Comparison of ENCODE assay signal across 22 cellular contexts in the genomic region with DNA sequence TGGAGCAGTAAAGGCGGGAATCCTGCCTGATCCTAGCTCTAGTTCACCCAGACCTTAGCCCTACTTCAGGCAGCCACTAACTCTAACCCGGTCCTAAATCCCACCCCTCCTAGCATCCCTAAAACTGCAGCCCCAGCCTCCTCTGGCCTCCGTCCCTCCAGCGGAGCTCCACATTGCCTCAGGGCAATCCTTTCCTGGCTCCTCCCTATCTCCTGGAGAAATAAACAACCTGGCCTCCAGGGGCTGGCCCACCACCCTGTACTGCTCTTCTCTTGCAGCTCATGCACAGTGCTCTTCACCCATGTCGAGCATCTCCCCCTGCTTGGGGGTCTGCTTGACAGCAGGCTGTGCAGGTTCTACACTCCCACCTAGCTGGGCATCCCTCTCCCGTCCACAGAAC. TPM values are rescaled to one million over a fixed set of nuclear protein-coding genes. Genes with fewer than 3 reads are reported as not detected.
DNase-seq lines count a peak whose midpoint lies in the region; ATAC-seq and TF ChIP-seq lines count a peak whose summit lies in the region.
"Had no signal": no experiment of that assay in that cellular context is flagged by ENCODE, and none has a peak within 500 bp of the region (broad histone marks: within the 10 kb centered on the region; RNA-seq: fewer than 3 reads in every experiment).

No MANE protein-coding gene starts in this region.

- peaks cover 31 to 49% of the 10 kb centered on the region in 2 donors for H3K4me1 ChIP-seq in naive thymus-derived CD4-positive, alpha-beta T cell (ENCODE audit: control insufficient read depth in 2 of 2, insufficient read depth in 2 of 2, low read length in 2 of 2)
- peaks cover 31% of the 10 kb centered on the region for H3K4me1 ChIP-seq in suprapubic skin
- H3K4me1 ChIP-seq: BE2C, uterus had no signal

- H3K27me3 ChIP-seq in H7 (ENCODE audit: control insufficient read depth, insufficient read depth, low read length) (no peaks in the 10 kb centered on the region; the same call in 1 of the 2 replicates), suprapubic skin (peaks cover 3% of the 10 kb centered on the region)
- H3K27me3 ChIP-seq in naive thymus-derived CD4-positive, alpha-beta T cell (ENCODE audit: control insufficient read depth in 2 of 2, insufficient read depth in 2 of 2, low read length in 2 of 2) = no peaks in the 10 kb centered on the region
- H3K27me3 ChIP-seq: BE2C, uterus had no signal

- no peak for TF ChIP-seq POLR2A in suprapubic skin (IDR thresholded peaks at IDR 0.05)

- no peak for TF ChIP-seq EP300 in suprapubic skin (IDR thresholded peaks at IDR 0.05)

- peaks cover 42% of the 10 kb centered on the region for H3K36me3 Mint-ChIP-seq in activated T-cell treated with anti-CD3 and anti-CD28 coated beads, Interleukin-2, amount 50 U/mL, for 24 hours (ENCODE audit: low read depth)
- H3K36me3 Mint-ChIP-seq in activated naive CD8-positive, alpha-beta T cell treated with anti-CD3 and anti-CD28 coated beads for 36 hours = peaks cover 30% of the 10 kb centered on the region
- H3K36me3 Mint-ChIP-seq in naive thymus-derived CD4-positive, alpha-beta T cell = peaks cover 0 to 32% (median 3%) of the 10 kb centered on the region in 5 donors

- H3K4me3 ChIP-seq in H7 (ENCODE audit: insufficient read depth, low read depth, low read length) = no peak overlapping the region
- H3K4me3 ChIP-seq in naive thymus-derived CD4-positive, alpha-beta T cell (ENCODE audit: low read length) = no peak overlapping the region
- no peak overlapping the region for H3K4me3 ChIP-seq in suprapubic skin
- H3K4me3 ChIP-seq: heart left ventricle, uterus had no signal

- intact Hi-C loops in naive thymus-derived CD4-positive, alpha-beta T cell (cut with micrococcal nuclease) = no loop called here

- H3K27ac ChIP-seq in naive thymus-derived CD4-positive, alpha-beta T cell (ENCODE audit: low read depth, low read length) = no peak overlapping the region
- no peak overlapping the region for H3K27ac ChIP-seq in suprapubic skin
- H3K27ac ChIP-seq: heart left ventricle, uterus had no signal

- no peaks in the 10 kb centered on the region for H3K9me3 Mint-ChIP-seq in activated T-cell treated with anti-CD3 and anti-CD28 coated beads, Interleukin-2, amount 50 U/mL, for 24 hours
- peaks cover 2% of the 10 kb centered on the region for H3K9me3 Mint-ChIP-seq in activated naive CD8-positive, alpha-beta T cell treated with anti-CD3 and anti-CD28 coated beads for 36 hours
- H3K9me3 Mint-ChIP-seq in naive thymus-derived CD4-positive, alpha-beta T cell = peaks cover 0 to 2% (median 0%) of the 10 kb centered on the region in 11 donors
- H3K9me3 Mint-ChIP-seq: activated naive CD8-positive, alpha-beta T cell treated with anti-CD3 and anti-CD28 coated beads, Interleukin-2, amount 10 ng/mL, durations not matched to agents 7 days and 5 days had no signal

- WGBS in suprapubic skin = 54% methylated on average over 6 of the region's 6 CpGs

- TF ChIP-seq CTCF in suprapubic skin (IDR thresholded peaks at IDR 0.05) = no peak

- DNase-seq in activated T-cell treated with anti-CD3 and anti-CD28 coated beads, Interleukin-2, amount 50 U/mL, for 24 hours = no peak
- no peak for DNase-seq in activated T-cell treated with anti-CD3 and anti-CD28 coated beads, Interleukin-2, amount 50 U/mL, for 1 hour
- DNase-seq in H7 (peak; percentile 59), suprapubic skin (ENCODE audit: low spot score in 2 of 2) (no peak)
- no peak for DNase-seq in activated naive CD8-positive, alpha-beta T cell treated with anti-CD3 and anti-CD28 coated beads for 36 hours
- no peak for DNase-seq in naive thymus-derived CD4-positive, alpha-beta T cell
- DNase-seq in activated CD4-positive, CD25-positive, alpha-beta regulatory T cell treated with anti-CD3 and anti-CD28 coated beads, Interleukin-2, amount 50 U/mL, for 72 hours = no peak
- no peak for DNase-seq in activated CD8-positive, alpha-beta memory T cell treated with anti-CD3 and anti-CD28 coated beads, Interleukin-2, amount 50 U/mL, for 48 hours
- DNase-seq: activated naive CD8-positive, alpha-beta T cell treated with anti-CD3 and anti-CD28 coated beads, Interleukin-2, amount 10 ng/mL, durations not matched to agents 7 days and 5 days; activated T-cell treated with anti-CD3 and anti-CD28 coated beads, Interleukin-2, amount 50 U/mL, for 48 hours; BE2C; HCEC 1CT; heart left ventricle; left colon; NCI-H1092; NCI-H1930; NCI-H748 treated with DMSO at 0.1 percent for 48 hours; occipital lobe; small intestine; stimulated activated CD4-positive, alpha-beta T cell treated with anti-CD3 and anti-CD28 coated beads, Interleukin-1b, Interleukin-23, amount 100 ng/mL, for 48 hours; T-helper 9 cell; uterus had no signal

- H3K9me3 ChIP-seq in naive thymus-derived CD4-positive, alpha-beta T cell (ENCODE audit: control insufficient read depth in 2 of 3, low read length in 3 of 3) = no peaks in the 10 kb centered on the region
- H3K9me3 ChIP-seq in suprapubic skin = no peaks in the 10 kb centered on the region
- H3K9me3 ChIP-seq: BE2C, uterus had no signal

- H3K4me3 Mint-ChIP-seq in activated T-cell treated with anti-CD3 and anti-CD28 coated beads, Interleukin-2, amount 50 U/mL, for 24 hours = no peak overlapping the region
- H3K4me3 Mint-ChIP-seq in activated naive CD8-positive, alpha-beta T cell treated with anti-CD3 and anti-CD28 coated beads for 36 hours = peak overlapping the region; percentile 5
- peak overlapping the region in 2 of 10 donors; percentile 27 to 31 for H3K4me3 Mint-ChIP-seq in naive thymus-derived CD4-positive, alpha-beta T cell

- no peaks in the 10 kb centered on the region for H3K27me3 Mint-ChIP-seq in activated T-cell treated with anti-CD3 and anti-CD28 coated beads, Interleukin-2, amount 50 U/mL, for 24 hours
- no peaks in the 10 kb centered on the region for H3K27me3 Mint-ChIP-seq in activated naive CD8-positive, alpha-beta T cell treated with anti-CD3 and anti-CD28 coated beads for 36 hours
- H3K27me3 Mint-ChIP-seq in naive thymus-derived CD4-positive, alpha-beta T cell = no peaks in the 10 kb centered on the region
- H3K27me3 Mint-ChIP-seq: activated naive CD8-positive, alpha-beta T cell treated with anti-CD3 and anti-CD28 coated beads, Interleukin-2, amount 10 ng/mL, durations not matched to agents 7 days and 5 days had no signal

- H3K27ac Mint-ChIP-seq in activated T-cell treated with anti-CD3 and anti-CD28 coated beads, Interleukin-2, amount 50 U/mL, for 24 hours = peak overlapping the region; percentile 23
- no peak overlapping the region for H3K27ac Mint-ChIP-seq in activated naive CD8-positive, alpha-beta T cell treated with anti-CD3 and anti-CD28 coated beads for 36 hours
- peak overlapping the region in 8 of 9 donors; percentile 7 to 92 (median 72) for H3K27ac Mint-ChIP-seq in naive thymus-derived CD4-positive, alpha-beta T cell

- no peak for ATAC-seq in naive thymus-derived CD4-positive, alpha-beta T cell
- ATAC-seq: heart left ventricle, left colon had no signal

- H3K4me1 Mint-ChIP-seq in activated T-cell treated with anti-CD3 and anti-CD28 coated beads, Interleukin-2, amount 50 U/mL, for 24 hours (ENCODE audit: low read depth) = peaks cover 86% of the 10 kb centered on the region
- H3K4me1 Mint-ChIP-seq in activated naive CD8-positive, alpha-beta T cell treated with anti-CD3 and anti-CD28 coated beads for 36 hours = peaks cover 75% of the 10 kb centered on the region
- peaks cover 49 to 92% (median 82%) of the 10 kb centered on the region in 7 donors for H3K4me1 Mint-ChIP-seq in naive thymus-derived CD4-positive, alpha-beta T cell

- CTCF ChIA-PET in naive thymus-derived CD4-positive, alpha-beta T cell (lab: Charles Lee) = interaction anchor here (0.8 to 4.2 kb wide), 3 partner anchors 12 to 151 kb away, joined by 3 to 29 read pairs (median 5); no protein-coding TSS in a partner anchor

- H3K36me3 ChIP-seq in H7 (replicated peaks; ENCODE audit: control insufficient read depth, insufficient read depth, low read length) = no peaks in the 10 kb centered on the region
- H3K36me3 ChIP-seq in naive thymus-derived CD4-positive, alpha-beta T cell (ENCODE audit: control insufficient read depth in 2 of 3, insufficient read depth in 3 of 3, low read length in 3 of 3) = no peaks in the 10 kb centered on the region
- no peaks in the 10 kb centered on the region for H3K36me3 ChIP-seq in suprapubic skin
- H3K36me3 ChIP-seq: BE2C, heart left ventricle, uterus had no signal

- POLR2A ChIA-PET in naive thymus-derived CD4-positive, alpha-beta T cell (lab: Charles Lee) = interaction anchor here (0.9 to 1.0 kb wide), 2 partner anchors 12 to 177 kb away, joined by 3 read pairs; partner anchors contain the start of genes PAFAH1B3 and PRR19

RNA-seq across cellular contexts. Expression of gene POU2F2, which starts 6.7 kb away (rescaled TPM):
- 0.90 and 2.4 TPM in 2 replicates for total RNA-seq in H7 (2014; rRNA removed; shearing (Covaris generic))
- 10 to 100 TPM; 50.8 to 52.2 TPM for total RNA-seq in activated naive CD8-positive, alpha-beta T cell treated with anti-CD3 and anti-CD28 coated beads for 36 hours
- total RNA-seq in naive thymus-derived CD4-positive, alpha-beta T cell = 10 to 100 TPM; 31.5 to 91.3 (median 73.4) TPM
- 1 to 10 TPM; 2.2 to 7.6 TPM for polyA plus RNA-seq in naive thymus-derived CD4-positive, alpha-beta T cell
- total RNA-seq in suprapubic skin = 100 to 1,000 TPM in 1 of 4 donors, under 1 TPM in 3; 0.55 to 244 (median 0.71) TPM

RNA-seq across cellular contexts. Expression of gene ZNF574, which starts 49.6 kb away (rescaled TPM):
- 44.0 and 45.4 TPM in 2 replicates for total RNA-seq in H7 (2014; rRNA removed; shearing (Covaris generic))
- 10 to 100 TPM; 15.5 to 16.0 TPM for total RNA-seq in activated naive CD8-positive, alpha-beta T cell treated with anti-CD3 and anti-CD28 coated beads for 36 hours
- total RNA-seq in naive thymus-derived CD4-positive, alpha-beta T cell = 10 to 100 TPM; 17.6 to 26.7 (median 20.9) TPM
- polyA plus RNA-seq in naive thymus-derived CD4-positive, alpha-beta T cell = 10 to 100 TPM; 11.2 to 32.8 TPM
- 10 to 100 TPM; 31.1 to 42.9 (median 33.5) TPM for total RNA-seq in suprapubic skin

RNA-seq across cellular contexts. Expression of gene GRIK5, which starts 55.5 kb away (rescaled TPM):
- total RNA-seq in H7 (2014; rRNA removed; shearing (Covaris generic)) = 15.7 and 16.4 TPM in 2 replicates
- total RNA-seq in activated naive CD8-positive, alpha-beta T cell treated with anti-CD3 and anti-CD28 coated beads for 36 hours = under 1 TPM; 0.58 to 0.74 TPM
- total RNA-seq in naive thymus-derived CD4-positive, alpha-beta T cell = 1 to 10 TPM in 2 of 5 experiments, under 1 TPM in 3; 0.57 to 3.5 (median 0.86) TPM
- under 1 TPM in 1 of 2 donors, not detected in 1; 0.09 TPM for polyA plus RNA-seq in naive thymus-derived CD4-positive, alpha-beta T cell
- 1 to 10 TPM in 3 of 4 donors, under 1 TPM in 1; 0.68 to 2.3 (median 1.1) TPM for total RNA-seq in suprapubic skin
